In the genomic region with DNA sequence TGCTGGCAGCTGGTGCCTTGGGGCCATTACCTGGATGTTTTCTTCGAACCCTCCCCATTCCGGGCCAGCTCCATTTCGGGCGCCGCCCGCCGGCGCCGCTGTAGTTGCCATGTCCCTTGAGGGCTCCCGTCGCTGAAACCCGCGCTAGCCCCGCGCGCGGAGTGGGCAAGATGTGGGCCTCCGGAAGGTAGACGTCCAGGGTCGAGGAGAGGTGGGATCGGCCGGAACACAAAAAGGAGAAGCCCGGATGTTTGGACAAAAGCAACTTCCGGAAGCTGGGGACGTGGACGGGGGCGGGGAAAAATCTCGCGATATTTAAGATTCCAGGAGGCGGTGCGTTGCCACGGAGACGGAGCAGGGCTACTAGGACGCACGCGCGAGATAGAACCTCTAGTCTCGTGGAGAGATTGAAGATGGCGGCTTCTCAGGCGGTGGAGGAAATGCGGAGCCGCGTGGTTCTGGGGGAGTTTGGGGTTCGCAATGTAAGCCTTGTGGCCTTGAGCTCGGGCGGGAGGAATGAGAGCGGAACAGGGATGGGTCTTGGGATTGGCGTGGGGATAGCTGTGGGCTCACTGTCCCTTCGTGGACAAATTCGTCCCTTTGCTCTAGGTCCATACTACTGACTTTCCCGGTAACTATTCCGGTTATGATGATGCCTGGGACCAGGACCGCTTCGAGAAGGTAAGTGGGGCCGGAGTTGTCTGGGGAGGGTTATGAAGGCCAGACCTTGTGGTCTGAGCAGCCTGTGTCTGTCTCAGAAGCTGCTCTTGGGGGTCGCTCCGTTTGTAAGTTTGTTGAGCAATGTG, we compare ENCODE assay signal across 1 cellular context.
A peak's percentile ranks its signal among the peaks of the same experiment; 100 is the strongest.
TF ChIP-seq lines count a peak whose summit lies in the region.

A gene with protein sequence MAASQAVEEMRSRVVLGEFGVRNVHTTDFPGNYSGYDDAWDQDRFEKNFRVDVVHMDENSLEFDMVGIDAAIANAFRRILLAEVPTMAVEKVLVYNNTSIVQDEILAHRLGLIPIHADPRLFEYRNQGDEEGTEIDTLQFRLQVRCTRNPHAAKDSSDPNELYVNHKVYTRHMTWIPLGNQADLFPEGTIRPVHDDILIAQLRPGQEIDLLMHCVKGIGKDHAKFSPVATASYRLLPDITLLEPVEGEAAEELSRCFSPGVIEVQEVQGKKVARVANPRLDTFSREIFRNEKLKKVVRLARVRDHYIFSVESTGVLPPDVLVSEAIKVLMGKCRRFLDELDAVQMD (plus strand): TSS at position 393 of the 806 bp plus-strand sequence. CDS start 21 bp downstream, at position 414.
A gene (minus strand): TSS at position 230 of the 806 bp plus-strand sequence. CDS start 119 bp downstream, at position 111.

TF ChIP-seq in HepG2, 621 proteins besides CTCF, POLR2A, EP300 and RAD21 (continued from another document and continues in another):
- TF ChIP-seq KLF12 (CRISPR knock-in tag; IDR thresholded peaks at IDR 0.05; ENCODE audit: borderline replicate concordance), result peak; percentile 58; the same call in 1 of the 2 replicates
- no peak for TF ChIP-seq ZNF3 (CRISPR knock-in tag; IDR thresholded peaks at IDR 0.05)
- TF ChIP-seq, protein P1, sequence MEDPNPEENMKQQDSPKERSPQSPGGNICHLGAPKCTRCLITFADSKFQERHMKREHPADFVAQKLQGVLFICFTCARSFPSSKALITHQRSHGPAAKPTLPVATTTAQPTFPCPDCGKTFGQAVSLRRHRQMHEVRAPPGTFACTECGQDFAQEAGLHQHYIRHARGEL (CRISPR knock-in tag; IDR thresholded peaks at IDR 0.05), result 0 out of 2 replicates have a peak, but pooled peaks have one; percentile 55
- peak; percentile 81 for TF ChIP-seq HNRNPLL (IDR thresholded peaks at IDR 0.05; ENCODE audit: low read depth, low read length, poor library complexity, severe bottlenecking)
- peak; percentile 61; the same call in 1 of the 2 replicates for TF ChIP-seq SP2 (CRISPR knock-in tag; IDR thresholded peaks at IDR 0.05)
- 0 out of 2 replicates have a peak, but pooled peaks have one; percentile 71 for TF ChIP-seq ZNF136 (CRISPR knock-in tag; IDR thresholded peaks at IDR 0.05; ENCODE audit: low read depth)
- no peak for TF ChIP-seq ZNF24 (IDR thresholded peaks at IDR 0.05)
- 0 out of 2 replicates have a peak, but pooled peaks have one; percentile 25 for TF ChIP-seq NR2F6 (IDR thresholded peaks at IDR 0.05)
- TF ChIP-seq NR2F6 (CRISPR knock-in tag; IDR thresholded peaks at IDR 0.05), result peak; percentile 24; the same call in 1 of the 2 replicates
- 0 out of 2 replicates have a peak, but pooled peaks have one; percentile 85 for TF ChIP-seq ZNF383 (CRISPR knock-in tag; IDR thresholded peaks at IDR 0.05; ENCODE audit: borderline replicate concordance)
- TF ChIP-seq, protein P2, sequence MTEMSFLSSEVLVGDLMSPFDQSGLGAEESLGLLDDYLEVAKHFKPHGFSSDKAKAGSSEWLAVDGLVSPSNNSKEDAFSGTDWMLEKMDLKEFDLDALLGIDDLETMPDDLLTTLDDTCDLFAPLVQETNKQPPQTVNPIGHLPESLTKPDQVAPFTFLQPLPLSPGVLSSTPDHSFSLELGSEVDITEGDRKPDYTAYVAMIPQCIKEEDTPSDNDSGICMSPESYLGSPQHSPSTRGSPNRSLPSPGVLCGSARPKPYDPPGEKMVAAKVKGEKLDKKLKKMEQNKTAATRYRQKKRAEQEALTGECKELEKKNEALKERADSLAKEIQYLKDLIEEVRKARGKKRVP (CRISPR knock-in tag; IDR thresholded peaks at IDR 0.05), result no peak
- TF ChIP-seq, protein P3, sequence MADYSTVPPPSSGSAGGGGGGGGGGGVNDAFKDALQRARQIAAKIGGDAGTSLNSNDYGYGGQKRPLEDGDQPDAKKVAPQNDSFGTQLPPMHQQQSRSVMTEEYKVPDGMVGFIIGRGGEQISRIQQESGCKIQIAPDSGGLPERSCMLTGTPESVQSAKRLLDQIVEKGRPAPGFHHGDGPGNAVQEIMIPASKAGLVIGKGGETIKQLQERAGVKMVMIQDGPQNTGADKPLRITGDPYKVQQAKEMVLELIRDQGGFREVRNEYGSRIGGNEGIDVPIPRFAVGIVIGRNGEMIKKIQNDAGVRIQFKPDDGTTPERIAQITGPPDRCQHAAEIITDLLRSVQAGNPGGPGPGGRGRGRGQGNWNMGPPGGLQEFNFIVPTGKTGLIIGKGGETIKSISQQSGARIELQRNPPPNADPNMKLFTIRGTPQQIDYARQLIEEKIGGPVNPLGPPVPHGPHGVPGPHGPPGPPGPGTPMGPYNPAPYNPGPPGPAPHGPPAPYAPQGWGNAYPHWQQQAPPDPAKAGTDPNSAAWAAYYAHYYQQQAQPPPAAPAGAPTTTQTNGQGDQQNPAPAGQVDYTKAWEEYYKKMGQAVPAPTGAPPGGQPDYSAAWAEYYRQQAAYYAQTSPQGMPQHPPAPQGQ (CRISPR knock-in tag; IDR thresholded peaks at IDR 0.05; ENCODE audit: borderline replicate concordance), result no peak
- no peak for TF ChIP-seq ZNF879 (CRISPR knock-in tag; IDR thresholded peaks at IDR 0.05)
- TF ChIP-seq HNRNPUL1 (IDR thresholded peaks at IDR 0.05; ENCODE audit: low read depth, low read length), result no peak
- TF ChIP-seq, protein P4, sequence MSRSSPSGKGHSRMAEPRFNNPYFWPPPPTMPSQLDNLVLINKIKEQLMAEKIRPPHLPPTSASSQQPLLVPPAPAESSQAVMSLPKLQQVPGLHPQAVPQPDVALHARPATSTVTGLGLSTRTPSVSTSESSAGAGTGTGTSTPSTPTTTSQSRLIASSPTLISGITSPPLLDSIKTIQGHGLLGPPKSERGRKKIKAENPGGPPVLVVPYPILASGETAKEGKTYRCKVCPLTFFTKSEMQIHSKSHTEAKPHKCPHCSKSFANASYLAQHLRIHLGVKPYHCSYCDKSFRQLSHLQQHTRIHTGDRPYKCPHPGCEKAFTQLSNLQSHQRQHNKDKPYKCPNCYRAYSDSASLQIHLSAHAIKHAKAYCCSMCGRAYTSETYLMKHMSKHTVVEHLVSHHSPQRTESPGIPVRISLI (CRISPR knock-in tag; IDR thresholded peaks at IDR 0.05; ENCODE audit: borderline replicate concordance), result peak; percentile 44; the same call in 1 of the 2 replicates
- TF ChIP-seq, protein P5, sequence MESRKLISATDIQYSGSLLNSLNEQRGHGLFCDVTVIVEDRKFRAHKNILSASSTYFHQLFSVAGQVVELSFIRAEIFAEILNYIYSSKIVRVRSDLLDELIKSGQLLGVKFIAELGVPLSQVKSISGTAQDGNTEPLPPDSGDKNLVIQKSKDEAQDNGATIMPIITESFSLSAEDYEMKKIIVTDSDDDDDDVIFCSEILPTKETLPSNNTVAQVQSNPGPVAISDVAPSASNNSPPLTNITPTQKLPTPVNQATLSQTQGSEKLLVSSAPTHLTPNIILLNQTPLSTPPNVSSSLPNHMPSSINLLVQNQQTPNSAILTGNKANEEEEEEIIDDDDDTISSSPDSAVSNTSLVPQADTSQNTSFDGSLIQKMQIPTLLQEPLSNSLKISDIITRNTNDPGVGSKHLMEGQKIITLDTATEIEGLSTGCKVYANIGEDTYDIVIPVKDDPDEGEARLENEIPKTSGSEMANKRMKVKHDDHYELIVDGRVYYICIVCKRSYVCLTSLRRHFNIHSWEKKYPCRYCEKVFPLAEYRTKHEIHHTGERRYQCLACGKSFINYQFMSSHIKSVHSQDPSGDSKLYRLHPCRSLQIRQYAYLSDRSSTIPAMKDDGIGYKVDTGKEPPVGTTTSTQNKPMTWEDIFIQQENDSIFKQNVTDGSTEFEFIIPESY (CRISPR knock-in tag; IDR thresholded peaks at IDR 0.05), result peak; percentile 64; the same call in 1 of the 2 replicates
- TF ChIP-seq ZNF441 (CRISPR knock-in tag; IDR thresholded peaks at IDR 0.05; ENCODE audit: borderline replicate concordance), result peak; percentile 32; the same call in 1 of the 2 replicates
- TF ChIP-seq ZNF572 (CRISPR knock-in tag; IDR thresholded peaks at IDR 0.05), result peak; percentile 99
- TF ChIP-seq RORA (CRISPR knock-in tag; IDR thresholded peaks at IDR 0.05), result no peak
- TF ChIP-seq, protein P6, sequence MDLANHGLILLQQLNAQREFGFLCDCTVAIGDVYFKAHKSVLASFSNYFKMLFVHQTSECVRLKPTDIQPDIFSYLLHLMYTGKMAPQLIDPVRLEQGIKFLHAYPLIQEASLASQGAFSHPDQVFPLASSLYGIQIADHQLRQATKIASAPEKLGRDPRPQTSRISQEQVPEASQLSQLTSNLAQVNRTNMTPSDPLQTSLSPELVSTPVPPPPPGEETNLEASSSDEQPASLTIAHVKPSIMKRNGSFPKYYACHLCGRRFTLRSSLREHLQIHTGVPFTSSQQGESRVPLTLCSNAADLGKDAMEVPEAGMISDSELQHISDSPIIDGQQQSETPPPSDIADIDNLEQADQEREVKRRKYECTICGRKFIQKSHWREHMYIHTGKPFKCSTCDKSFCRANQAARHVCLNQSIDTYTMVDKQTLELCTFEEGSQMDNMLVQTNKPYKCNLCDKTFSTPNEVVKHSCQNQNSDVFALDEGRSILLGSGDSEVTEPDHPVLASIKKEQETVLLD (CRISPR knock-in tag; IDR thresholded peaks at IDR 0.05; ENCODE audit: low read depth), result 0 out of 2 replicates have a peak, but pooled peaks have one; percentile 47
- TF ChIP-seq NFKB2 (CRISPR knock-in tag; IDR thresholded peaks at IDR 0.05; ENCODE audit: borderline replicate concordance), result no peak; the same call in 1 of the 2 replicates
- TF ChIP-seq RFX3 (CRISPR knock-in tag; IDR thresholded peaks at IDR 0.05), result peak; percentile 94
- no peak for TF ChIP-seq ZNF12 (CRISPR knock-in tag; IDR thresholded peaks at IDR 0.05)
- TF ChIP-seq ADNP (CRISPR knock-in tag; IDR thresholded peaks at IDR 0.05), result no peak
- TF ChIP-seq ZBTB3 (CRISPR knock-in tag; IDR thresholded peaks at IDR 0.05; ENCODE audit: borderline replicate concordance, low read depth), result no peak
- no peak for TF ChIP-seq LCORL (IDR thresholded peaks at IDR 0.05)
- TF ChIP-seq LCORL (CRISPR knock-in tag; IDR thresholded peaks at IDR 0.05), result no peak; the same call in 1 of the 2 replicates
- TF ChIP-seq, protein P7, sequence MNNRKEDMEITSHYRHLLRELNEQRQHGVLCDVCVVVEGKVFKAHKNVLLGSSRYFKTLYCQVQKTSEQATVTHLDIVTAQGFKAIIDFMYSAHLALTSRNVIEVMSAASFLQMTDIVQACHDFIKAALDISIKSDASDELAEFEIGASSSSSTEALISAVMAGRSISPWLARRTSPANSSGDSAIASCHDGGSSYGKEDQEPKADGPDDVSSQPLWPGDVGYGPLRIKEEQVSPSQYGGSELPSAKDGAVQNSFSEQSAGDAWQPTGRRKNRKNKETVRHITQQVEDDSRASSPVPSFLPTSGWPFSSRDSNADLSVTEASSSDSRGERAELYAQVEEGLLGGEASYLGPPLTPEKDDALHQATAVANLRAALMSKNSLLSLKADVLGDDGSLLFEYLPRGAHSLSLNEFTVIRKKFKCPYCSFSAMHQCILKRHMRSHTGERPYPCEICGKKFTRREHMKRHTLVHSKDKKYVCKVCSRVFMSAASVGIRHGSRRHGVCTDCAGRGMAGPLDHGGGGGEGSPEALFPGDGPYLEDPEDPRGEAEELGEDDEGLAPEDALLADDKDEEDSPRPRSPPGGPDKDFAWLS (CRISPR knock-in tag; IDR thresholded peaks at IDR 0.05; ENCODE audit: borderline replicate concordance), result 0 out of 2 replicates have a peak, but pooled peaks have one; percentile 72
- no peak for TF ChIP-seq EHMT2 (IDR thresholded peaks at IDR 0.05; ENCODE audit: borderline replicate concordance, low read depth, low read length)
- TF ChIP-seq, protein P8, sequence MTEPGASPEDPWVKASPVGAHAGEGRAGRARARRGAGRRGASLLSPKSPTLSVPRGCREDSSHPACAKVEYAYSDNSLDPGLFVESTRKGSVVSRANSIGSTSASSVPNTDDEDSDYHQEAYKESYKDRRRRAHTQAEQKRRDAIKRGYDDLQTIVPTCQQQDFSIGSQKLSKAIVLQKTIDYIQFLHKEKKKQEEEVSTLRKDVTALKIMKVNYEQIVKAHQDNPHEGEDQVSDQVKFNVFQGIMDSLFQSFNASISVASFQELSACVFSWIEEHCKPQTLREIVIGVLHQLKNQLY (CRISPR knock-in tag; IDR thresholded peaks at IDR 0.05), result no peak
- peak; percentile 59; the same call in 1 of the 2 replicates for TF ChIP-seq HCFC1 (IDR thresholded peaks at IDR 0.05; ENCODE audit: low read depth, low read length)
- no peak for TF ChIP-seq FOXA1 (IDR thresholded peaks at IDR 0.05)
- TF ChIP-seq FOXA1 (CRISPR knock-in tag; IDR thresholded peaks at IDR 0.05), result peak; percentile 49; the same call in 1 of the 2 replicates
- peak; percentile 60; the same call in 1 of the 2 replicates for TF ChIP-seq ZNF788 (CRISPR knock-in tag; IDR thresholded peaks at IDR 0.05; ENCODE audit: borderline replicate concordance)
- no peak; the same call in 1 of the 2 replicates for TF ChIP-seq KLF9 (CRISPR knock-in tag; IDR thresholded peaks at IDR 0.05; ENCODE audit: low read depth)
- TF ChIP-seq NR2C2 (CRISPR knock-in tag; IDR thresholded peaks at IDR 0.05; ENCODE audit: borderline replicate concordance), result peak; percentile 85
- TF ChIP-seq SP140L (CRISPR knock-in tag; IDR thresholded peaks at IDR 0.05; ENCODE audit: borderline replicate concordance), result peak; percentile 60; the same call in 1 of the 2 replicates
- TF ChIP-seq ZNF766 (CRISPR knock-in tag; IDR thresholded peaks at IDR 0.05; ENCODE audit: borderline replicate concordance), result peak; percentile 81; the same call in 1 of the 2 replicates
- TF ChIP-seq PPARG (CRISPR knock-in tag; conservative IDR thresholded peaks at IDR 0.05), result no peak
- TF ChIP-seq NCOR1 (IDR thresholded peaks at IDR 0.05; ENCODE audit: borderline replicate concordance, low read length), result peak; percentile 27; the same call in 1 of the 2 replicates
- no peak for TF ChIP-seq MBNL3 (CRISPR knock-in tag; conservative IDR thresholded peaks at IDR 0.05)
- TF ChIP-seq ZNF674 (CRISPR knock-in tag; IDR thresholded peaks at IDR 0.05; ENCODE audit: low read depth), result peak; percentile 38; the same call in 1 of the 2 replicates
- TF ChIP-seq ZEB1 (IDR thresholded peaks at IDR 0.05; ENCODE audit: insufficient replicate concordance, low read depth), result peak; percentile 57
- TF ChIP-seq, protein P9, sequence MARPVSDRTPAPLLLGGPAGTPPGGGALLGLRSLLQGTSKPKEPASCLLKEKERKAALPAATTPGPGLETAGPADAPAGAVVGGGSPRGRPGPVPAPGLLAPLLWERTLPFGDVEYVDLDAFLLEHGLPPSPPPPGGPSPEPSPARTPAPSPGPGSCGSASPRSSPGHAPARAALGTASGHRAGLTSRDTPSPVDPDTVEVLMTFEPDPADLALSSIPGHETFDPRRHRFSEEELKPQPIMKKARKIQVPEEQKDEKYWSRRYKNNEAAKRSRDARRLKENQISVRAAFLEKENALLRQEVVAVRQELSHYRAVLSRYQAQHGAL (CRISPR knock-in tag; IDR thresholded peaks at IDR 0.05; ENCODE audit: not compliant biosample characterization), result no peak
- peak; percentile 55 for TF ChIP-seq TBL1XR1 (IDR thresholded peaks at IDR 0.05; ENCODE audit: borderline replicate concordance, low read length, partially characterized antibody)
- TF ChIP-seq SKI (IDR thresholded peaks at IDR 0.05; ENCODE audit: partially characterized antibody), result no peak
- TF ChIP-seq ZNF83 (CRISPR knock-in tag; IDR thresholded peaks at IDR 0.05; ENCODE audit: borderline replicate concordance), result no peak; the same call in 1 of the 2 replicates
- peak; percentile 43; the same call in 1 of the 2 replicates for TF ChIP-seq ZNF724P (CRISPR knock-in tag; IDR thresholded peaks at IDR 0.05; ENCODE audit: borderline replicate concordance)
- peak; percentile 96 for TF ChIP-seq ZNF607 (CRISPR knock-in tag; IDR thresholded peaks at IDR 0.05; ENCODE audit: borderline replicate concordance)
- TF ChIP-seq ZNF160 (CRISPR knock-in tag; IDR thresholded peaks at IDR 0.05), result peak; percentile 53
- TF ChIP-seq ZNF101 (CRISPR knock-in tag; IDR thresholded peaks at IDR 0.05; ENCODE audit: borderline replicate concordance, low read depth), result no peak
- TF ChIP-seq RFX5 (IDR thresholded peaks at IDR 0.05; ENCODE audit: low read depth, low read length), result 0 out of 2 replicates have a peak, but pooled peaks have one; percentile 51
- TF ChIP-seq U2AF1 (optimal IDR thresholded peaks at IDR 0.05; ENCODE audit: low read depth, low read length), result peak; percentile 96
- TF ChIP-seq ZNF75D (CRISPR knock-in tag; IDR thresholded peaks at IDR 0.05; ENCODE audit: borderline replicate concordance), result no peak
